8 cellular contexts compared by ENCODE assay signal in genomic region chr1:157369808-157370521, GRCh38.
A peak's percentile ranks its signal among the peaks of the same experiment; 100 is the strongest.
DNase-seq lines count a peak whose midpoint lies in the region; ATAC-seq and TF ChIP-seq lines count a peak whose summit lies in the region.

No MANE protein-coding gene starts in this region.

- peak; percentile 20 for DNase-seq in activated CD8-positive, alpha-beta memory T cell treated with anti-CD3 and anti-CD28 coated beads, Interleukin-2, amount 50 U/mL, for 4 hours
- DNase-seq in activated CD8-positive, alpha-beta memory T cell treated with anti-CD3 and anti-CD28 coated beads, Interleukin-2, amount 50 U/mL, for 48 hours, result no peak
- DNase-seq in KG1 (lab: John Stamatoyannopoulos, UW), result peak; percentile 53
- DNase-seq in SK-N-SH, result peak; percentile 51
- peak; percentile 14 for DNase-seq in cerebellum (ENCODE audit: low spot score)
- peak; percentile 62 for DNase-seq in kidney tubule cell (ENCODE audit: low spot score)
- DNase-seq in stimulated activated naive B cell treated with anti-CD40 and anti-IgM and Interleukin-4, amounts not matched to agents 10 μg/mL and 1 μg/mL and 100 μg/mL, for 72 hours, result peak; percentile 29

- ATAC-seq in stimulated activated naive B cell treated with anti-CD40 and anti-IgM and Interleukin-4, amounts not matched to agents 10 μg/mL and 1 μg/mL and 100 μg/mL, for 72 hours (replicated peaks), result peak; percentile 73 to 83
- no peak for ATAC-seq in GM19463 (IDR thresholded peaks at IDR 0.05; ENCODE audit: unreplicated experiment)

- H3K9me2 ChIP-seq in SK-N-SH, result no peaks in the 10 kb centered on the region

- no peak overlapping the region for H2AFZ ChIP-seq in SK-N-SH (ENCODE audit: low read depth)

- under 1% methylated on average over 6 of the region's 6 CpGs for WGBS in SK-N-SH (ENCODE audit: low lambda C conversion rate)

- no peak for TF ChIP-seq EP300 in SK-N-SH (IDR thresholded peaks at IDR 0.05; ENCODE audit: borderline replicate concordance in 1 of 2, low read depth in 1 of 2, low read length in 1 of 2)

- no peak overlapping the region for H3K27ac ChIP-seq in SK-N-SH (ENCODE audit: low read depth in 2 of 2, low read length in 1 of 2)

- H3K36me3 ChIP-seq in SK-N-SH (replicated peaks in 1 of 2; ENCODE audit: control insufficient read depth in 1 of 2, insufficient read depth in 2 of 2, low read length in 1 of 2), result no peaks in the 10 kb centered on the region

- H3K27me3 ChIP-seq in SK-N-SH (ENCODE audit: insufficient read depth), result peaks cover 9% of the 10 kb centered on the region; the same call in 1 of the 2 replicates

- no peaks in the 10 kb centered on the region for H3K79me2 ChIP-seq in SK-N-SH (ENCODE audit: insufficient read depth)

- no peak overlapping the region for H3K4me2 ChIP-seq in SK-N-SH

- POLR2A ChIA-PET in SK-N-SH (lab: Yijun Ruan, JAX), result no interaction called here

- no peaks in the 10 kb centered on the region for H3K9me3 ChIP-seq in SK-N-SH

- H3K4me3 ChIP-seq in SK-N-SH (ENCODE audit: low read depth in 2 of 2, low read length in 1 of 2), result peak overlapping the region in 1 of 2 experiments; percentile 34; a peak in 1 of 4 replicates

- H3K4me1 Mint-ChIP-seq in stimulated activated naive B cell treated with anti-CD40 and anti-IgM and Interleukin-4, amounts not matched to agents 10 μg/mL and 1 μg/mL and 100 μg/mL, for 72 hours, result peaks cover 0 to 5% of the 10 kb centered on the region in 2 donors

- no peak overlapping the region for H3K27ac Mint-ChIP-seq in stimulated activated naive B cell treated with anti-CD40 and anti-IgM and Interleukin-4, amounts not matched to agents 10 μg/mL and 1 μg/mL and 100 μg/mL, for 72 hours

- no peaks in the 10 kb centered on the region for H3K36me3 Mint-ChIP-seq in stimulated activated naive B cell treated with anti-CD40 and anti-IgM and Interleukin-4, amounts not matched to agents 10 μg/mL and 1 μg/mL and 100 μg/mL, for 72 hours

- no peaks in the 10 kb centered on the region for H3K9me3 Mint-ChIP-seq in stimulated activated naive B cell treated with anti-CD40 and anti-IgM and Interleukin-4, amounts not matched to agents 10 μg/mL and 1 μg/mL and 100 μg/mL, for 72 hours

- CTCF ChIA-PET in SK-N-SH (lab: Yijun Ruan, JAX), result interaction anchor here (0.7 to 3.0 kb wide), 26 partner anchors 9 to 189 kb away, joined by 3 to 18 read pairs (median 4); no protein-coding TSS in a partner anchor

- peak; percentile 64 for TF ChIP-seq RAD21 in SK-N-SH (IDR thresholded peaks at IDR 0.05; ENCODE audit: low read length)

- peaks cover 11 to 13% of the 10 kb centered on the region in 2 donors for H3K27me3 Mint-ChIP-seq in stimulated activated naive B cell treated with anti-CD40 and anti-IgM and Interleukin-4, amounts not matched to agents 10 μg/mL and 1 μg/mL and 100 μg/mL, for 72 hours

- H4K20me1 ChIP-seq in SK-N-SH (ENCODE audit: insufficient read depth), result no peaks in the 10 kb centered on the region

- peak; percentile 89 for TF ChIP-seq CTCF in SK-N-SH (IDR thresholded peaks at IDR 0.05)

- no peaks in the 10 kb centered on the region for H3F3A ChIP-seq in SK-N-SH (replicated peaks; ENCODE audit: insufficient read depth)

- H3K9ac ChIP-seq in SK-N-SH, result no peak overlapping the region

- H3K4me3 Mint-ChIP-seq in stimulated activated naive B cell treated with anti-CD40 and anti-IgM and Interleukin-4, amounts not matched to agents 10 μg/mL and 1 μg/mL and 100 μg/mL, for 72 hours, result no peak overlapping the region

- H3K4me1 ChIP-seq in SK-N-SH (ENCODE audit: control insufficient read depth in 1 of 2, insufficient read depth in 2 of 2, low read depth in 1 of 2, low read length in 1 of 2), result no peaks in the 10 kb centered on the region

TF ChIP-seq in SK-N-SH, 30 proteins besides CTCF, POLR2A, EP300 and RAD21:
- TF ChIP-seq NRF1 (IDR thresholded peaks at IDR 0.05; ENCODE audit: low read depth, low read length) (no peak), POLR2AphosphoS5 (IDR thresholded peaks at IDR 0.05; ENCODE audit: low read depth, low read length) (no peak), USF2 (IDR thresholded peaks at IDR 0.05; ENCODE audit: borderline replicate concordance, low read depth, low read length) (no peak), TEAD4 (IDR thresholded peaks at IDR 0.05; ENCODE audit: borderline replicate concordance, insufficient read depth) (no peak), GABPA (IDR thresholded peaks at IDR 0.05; ENCODE audit: low read depth) (no peak), YY1 (IDR thresholded peaks at IDR 0.05; ENCODE audit: low read depth) (no peak), SMC3 (IDR thresholded peaks at IDR 0.05; ENCODE audit: low read depth, low read length) (peak; percentile 43; the same call in 1 of the 2 replicates)
TF ChIP-seq in SK-N-SH: peak in this region for 1.
